Comparison of ENCODE assay signal across 1 cellular context in genomic region chr12:54025507-54026393, GRCh38.
A peak's percentile ranks its signal among the peaks of the same experiment; 100 is the strongest.
TF ChIP-seq lines count a peak whose summit lies in the region.

No MANE protein-coding gene starts in this region.

TF ChIP-seq in HEK293T, 16 proteins besides CTCF, POLR2A, EP300 and RAD21:
- TF ChIP-seq L3MBTL2 (conservative IDR thresholded peaks at IDR 0.05) (no peak), PKNOX1 (IDR thresholded peaks at IDR 0.05) (peak; percentile 83)
